In the genomic region with DNA sequence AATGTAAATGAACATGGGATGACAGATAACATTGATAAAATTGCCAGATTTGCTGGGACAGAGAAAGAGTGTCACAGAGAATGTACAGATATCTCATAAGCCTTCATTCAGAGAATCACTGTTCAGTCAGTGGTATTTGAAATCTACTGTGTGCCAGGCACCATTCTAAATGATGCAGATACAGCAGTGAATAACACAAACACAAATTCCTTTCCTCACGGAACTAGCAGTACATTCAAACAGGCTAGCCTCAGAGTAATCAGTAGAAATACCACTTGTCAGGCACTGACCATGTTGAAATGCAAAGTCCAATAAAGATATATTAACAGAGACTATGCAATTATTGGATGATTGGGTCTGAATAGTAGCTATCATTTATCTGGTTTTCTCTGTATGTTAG, we compare ENCODE assay signal across 30 cellular contexts.
"Had no signal": no experiment of that assay in that cellular context is flagged by ENCODE, and none has a peak within 500 bp of the region (broad histone marks: within the 10 kb centered on the region; RNA-seq: fewer than 3 reads in every experiment).

No MANE protein-coding gene starts in this region.

- H3K27me3 ChIP-seq: ascending aorta, body of pancreas had no signal

- H3K36me3 Mint-ChIP-seq: activated naive CD8-positive, alpha-beta T cell had no signal

- H3K4me3 ChIP-seq: ascending aorta, body of pancreas, coronary artery, dorsolateral prefrontal cortex had no signal

- H3K9me3 Mint-ChIP-seq: activated CD8-positive, alpha-beta T cell treated with anti-CD3 and anti-CD28 coated beads for 36 hours; activated T-helper 17 cell treated with anti-CD3 and anti-CD28 coated beads, Interleukin-2, amount 50 U/mL, for 72 hours; dendritic cell treated with granulocyte-macrophage colony-stimulating factor and Interleukin-4, amounts not matched to agents 40 ng/mL and 50 ng/mL, for 4 days; endodermal cell; T-helper 2 cell treated with Interferon-gamma antibody and Interleukin-4, amounts not matched to agents 5 μg/mL and 100 μg/mL, for 36 hours had no signal

- H3K9me3 ChIP-seq: ascending aorta, body of pancreas had no signal

- H3K36me3 ChIP-seq: ascending aorta, WERI-Rb-1 had no signal

- H3K4me3 Mint-ChIP-seq: activated B cell treated with CpG ODN at 0.5 μM for 24 hours; activated CD8-positive, alpha-beta T cell treated with anti-CD3 and anti-CD28 coated beads for 36 hours; activated naive CD8-positive, alpha-beta T cell; activated T-cell treated with anti-CD3 and anti-CD28 coated beads, Interleukin-2, amount 50 U/mL, for 4 hours; activated T-helper 17 cell treated with anti-CD3 and anti-CD28 coated beads, Interleukin-2, amount 50 U/mL, for 72 hours; dendritic cell treated with granulocyte-macrophage colony-stimulating factor and Interleukin-4, amounts not matched to agents 40 ng/mL and 50 ng/mL, for 4 days; endodermal cell; T-helper 17 cell; T-helper 2 cell treated with Interferon-gamma antibody and Interleukin-4, amounts not matched to agents 5 μg/mL and 100 μg/mL, for 36 hours had no signal

- DNase-seq: activated B cell treated with CpG ODN at 0.5 μM for 24 hours; activated CD4-positive, alpha-beta T cell treated with anti-CD3 and anti-CD28 coated beads for 48 hours; activated CD4-positive, alpha-beta T cell treated with anti-CD3 and anti-CD28 coated beads, Interleukin-2, amount 50 U/mL, for 1 hour; activated CD4-positive, alpha-beta T cell treated with anti-CD3 and anti-CD28 coated beads, Interleukin-2, amount 50 U/mL, for 48 hours; activated CD8-positive, alpha-beta memory T cell treated with anti-CD3 and anti-CD28 coated beads for 24 hours; activated CD8-positive, alpha-beta T cell treated with anti-CD3 and anti-CD28 coated beads for 36 hours; activated effector memory CD4-positive, alpha-beta T cell treated with Interleukin-2 at 50 U/mL for 16 hours; activated gamma-delta T cell treated with Interleukin-2 at 50 U/mL for 16 hours; activated naive CD4-positive, alpha-beta T cell treated with anti-CD3 and anti-CD28 coated beads, Interleukin-2, amount 50 U/mL, for 16 hours; activated naive CD4-positive, alpha-beta T cell treated with Interleukin-2 at 50 U/mL for 16 hours; activated T-cell treated with anti-CD3 and anti-CD28 coated beads, Interleukin-2, amount 50 U/mL, for 4 hours; body of pancreas; caudate nucleus; dorsolateral prefrontal cortex; effector memory CD4-positive, alpha-beta T cell; endodermal cell; foreskin fibroblast; head of caudate nucleus; T-helper 1 cell; T-helper 17 cell; T1000; WERI-Rb-1 had no signal

- ATAC-seq: activated CD4-positive, CD25-positive, alpha-beta regulatory T cell treated with anti-CD3 and anti-CD28 coated beads, Interleukin-2, amount 50 U/mL, for 24 hours; activated CD8-positive, alpha-beta T cell treated with anti-CD3 and anti-CD28 coated beads for 36 hours; activated T-cell treated with anti-CD3 and anti-CD28 coated beads, Interleukin-2, amount 50 U/mL, for 4 hours; activated T-helper 17 cell treated with anti-CD3 and anti-CD28 coated beads, Interleukin-2, amount 50 U/mL, for 72 hours; body of pancreas; esophagus mucosa; T-helper 17 cell had no signal

- H3K27ac Mint-ChIP-seq: activated B cell treated with CpG ODN at 0.5 μM for 24 hours; activated CD8-positive, alpha-beta T cell treated with anti-CD3 and anti-CD28 coated beads for 36 hours; activated naive CD8-positive, alpha-beta T cell; activated T-helper 17 cell treated with anti-CD3 and anti-CD28 coated beads, Interleukin-2, amount 50 U/mL, for 72 hours; dendritic cell treated with granulocyte-macrophage colony-stimulating factor and Interleukin-4, amounts not matched to agents 40 ng/mL and 50 ng/mL, for 4 days; endodermal cell; T-helper 17 cell; T-helper 2 cell treated with Interferon-gamma antibody and Interleukin-4, amounts not matched to agents 5 μg/mL and 100 μg/mL, for 36 hours had no signal

- H3K4me1 ChIP-seq: body of pancreas had no signal

- H3K27me3 Mint-ChIP-seq: activated B cell treated with CpG ODN at 0.5 μM for 24 hours; activated CD8-positive, alpha-beta T cell treated with anti-CD3 and anti-CD28 coated beads for 36 hours; activated naive CD8-positive, alpha-beta T cell; dendritic cell treated with granulocyte-macrophage colony-stimulating factor and Interleukin-4, amounts not matched to agents 40 ng/mL and 50 ng/mL, for 4 days; T-helper 17 cell had no signal

- H3K4me1 Mint-ChIP-seq: activated B cell treated with CpG ODN at 0.5 μM for 24 hours; activated T-helper 17 cell treated with anti-CD3 and anti-CD28 coated beads, Interleukin-2, amount 50 U/mL, for 72 hours; endodermal cell; T-helper 17 cell had no signal

- H3K27ac ChIP-seq: ascending aorta, body of pancreas, coronary artery, dorsolateral prefrontal cortex, WERI-Rb-1 had no signal
